Comparison of ENCODE assay signal across 10 cellular contexts in the genomic region with DNA sequence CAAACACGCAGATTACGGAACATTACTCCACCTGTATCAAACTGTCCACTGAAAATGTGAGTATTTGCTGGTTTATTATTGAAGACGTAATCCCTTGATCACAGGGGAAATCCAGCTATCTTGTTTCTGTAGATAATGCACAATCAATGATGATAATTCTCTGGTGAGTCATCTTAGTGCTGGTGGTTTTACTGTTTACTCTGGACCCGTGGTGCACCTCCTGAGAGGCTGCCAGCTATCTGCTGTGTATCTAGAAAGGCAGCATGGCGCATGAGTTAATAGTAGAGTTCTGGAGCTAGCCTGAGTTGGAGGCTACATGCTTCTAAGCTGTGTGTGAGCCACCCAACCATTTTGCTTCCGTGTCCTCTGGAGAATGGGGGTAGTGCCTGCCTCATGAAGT. TPM values are rescaled to one million over a fixed set of nuclear protein-coding genes. Genes with fewer than 3 reads are reported as not detected.
DNase-seq lines count a peak whose midpoint lies in the region; ATAC-seq, FAIRE-seq and TF ChIP-seq lines count a peak whose summit lies in the region.
"Had no signal": no experiment of that assay in that cellular context is flagged by ENCODE, and none has a peak within 500 bp of the region (broad histone marks: within the 10 kb centered on the region; RNA-seq: fewer than 3 reads in every experiment).

No MANE protein-coding gene starts in this region.

- peaks cover 49% of the 10 kb centered on the region for H3K4me1 Mint-ChIP-seq in activated B cell treated with CpG ODN at 0.5 μM for 24 hours

- peak overlapping the region in 1 of 2 experiments; percentile 69; a peak in 3 of 6 replicates for H3K27ac ChIP-seq in A549

- WGBS in A549 (ENCODE audit: missing lambda C conversion rate): 38% methylated on average over 6 of the region's 6 CpGs

- no peaks in the 10 kb centered on the region for H3K36me3 Mint-ChIP-seq in activated B cell treated with CpG ODN at 0.5 μM for 24 hours (ENCODE audit: low read depth)

- TF ChIP-seq CTCF in A549 (IDR thresholded peaks at IDR 0.05): no peak
- no peak for TF ChIP-seq CTCF in activated B cell treated with CpG ODN at 0.5 μM for 24 hours (IDR thresholded peaks at IDR 0.05)
- TF ChIP-seq CTCF in fibroblast of mammary gland (conservative IDR thresholded peaks at IDR 0.05; ENCODE audit: control insufficient read depth, insufficient read depth, low read depth, low read length): no peak

- TF ChIP-seq POLR2A in A549 (IDR thresholded peaks at IDR 0.05; ENCODE audit: low read length): no peak

- peak; percentile 53 to 56 for DNase-seq in A549 (ENCODE audit: low read depth in 1 of 2, low spot score in 1 of 2)
- DNase-seq in activated B cell treated with CpG ODN at 0.5 μM for 24 hours: no peak
- peak; percentile 82 for DNase-seq in fibroblast of mammary gland (ENCODE audit: low read depth)
- DNase-seq in DMS153 treated with DMSO at 0.1 percent for 48 hours (lab: John Stamatoyannopoulos, UW; ENCODE audit: unreplicated experiment): no peak
- DNase-seq: left colon had no signal

- H3K4me1 ChIP-seq in A549: peaks cover 30% of the 10 kb centered on the region

- H3K4me3 Mint-ChIP-seq in activated B cell treated with CpG ODN at 0.5 μM for 24 hours: no peak overlapping the region

- intact Hi-C loops in activated B cell treated with CpG ODN at 0.5 μM for 24 hours (cut with micrococcal nuclease): no loop called here

- TF ChIP-seq EP300 in A549 (IDR thresholded peaks at IDR 0.05): no peak

- no peaks in the 10 kb centered on the region for H3K9me3 ChIP-seq in A549

- FAIRE-seq in A549 (lab: Jason Lieb, UNC): no peak
- FAIRE-seq: TTC549 had no signal

- H3K4me2 ChIP-seq in A549: peak overlapping the region; percentile 53

- H3K9me3 Mint-ChIP-seq in activated B cell treated with CpG ODN at 0.5 μM for 24 hours: no peaks in the 10 kb centered on the region

- TF ChIP-seq RAD21 in A549 (conservative IDR thresholded peaks at IDR 0.05 in 1 of 2, IDR thresholded peaks at IDR 0.05 in 1 of 2): no peak

- H3K27ac Mint-ChIP-seq in activated B cell treated with CpG ODN at 0.5 μM for 24 hours: peak overlapping the region; percentile 41

- CTCF ChIA-PET in A549 (lab: Yijun Ruan, JAX) (interaction anchor here (2.2 kb wide), 1 partner anchor 11 kb away, joined by 4 read pairs; no protein-coding TSS in a partner anchor), activated B cell treated with CpG ODN at 0.5 μM for 24 hours (lab: Charles Lee) (interaction anchor here (1.3 kb wide), 1 partner anchor 21 kb away, joined by 5 read pairs; no protein-coding TSS in a partner anchor)

- peak; percentile 68 to 83; a peak in 5 of 6 replicates for ATAC-seq in A549
- ATAC-seq in GM21786 (IDR thresholded peaks at IDR 0.05; ENCODE audit: unreplicated experiment): peak; percentile 34
- ATAC-seq in activated B cell treated with CpG ODN at 0.5 μM for 24 hours (ENCODE audit: low read depth): no peak
- ATAC-seq in HG03439 (IDR thresholded peaks at IDR 0.05; ENCODE audit: unreplicated experiment): no peak
- ATAC-seq in HG03025 (IDR thresholded peaks at IDR 0.05; ENCODE audit: low FRiP score, unreplicated experiment): no peak
- ATAC-seq in HG03460 (IDR thresholded peaks at IDR 0.05; ENCODE audit: unreplicated experiment): no peak
- ATAC-seq: left colon had no signal

- H3K27me3 Mint-ChIP-seq in activated B cell treated with CpG ODN at 0.5 μM for 24 hours: no peaks in the 10 kb centered on the region

- H3K4me3 ChIP-seq in A549 (no peak overlapping the region), fibroblast of mammary gland (ENCODE audit: control insufficient read depth, low read depth, low read length) (no peak overlapping the region)

- POLR2A ChIA-PET in A549 (lab: Yijun Ruan, JAX): interaction anchor here (1.0 kb wide), 1 partner anchor 21 kb away, joined by 3 read pairs; no protein-coding TSS in a partner anchor
- POLR2A ChIA-PET in activated B cell treated with CpG ODN at 0.5 μM for 24 hours (lab: Charles Lee): interaction anchor here (1.7 to 3.5 kb wide), 2 partner anchors 17 to 21 kb away, joined by 6 to 22 read pairs; a partner anchor contains a TSS

TF ChIP-seq in A549, 52 proteins besides CTCF, POLR2A, EP300 and RAD21:
- no peak for TF ChIP-seq RFX5 (IDR thresholded peaks at IDR 0.05)
- peak; percentile 54; the same call in 1 of the 2 replicates for TF ChIP-seq GATA3 (IDR thresholded peaks at IDR 0.05; ENCODE audit: borderline replicate concordance)
- TF ChIP-seq, protein P1, sequence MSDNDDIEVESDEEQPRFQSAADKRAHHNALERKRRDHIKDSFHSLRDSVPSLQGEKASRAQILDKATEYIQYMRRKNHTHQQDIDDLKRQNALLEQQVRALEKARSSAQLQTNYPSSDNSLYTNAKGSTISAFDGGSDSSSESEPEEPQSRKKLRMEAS (IDR thresholded peaks at IDR 0.05): peak; percentile 68
- TF ChIP-seq FOSL2 (IDR thresholded peaks at IDR 0.05): no peak
- peak; percentile 71 for TF ChIP-seq FOSL2 (CRISPR knock-in tag; IDR thresholded peaks at IDR 0.05)
- TF ChIP-seq ZC3H11A (IDR thresholded peaks at IDR 0.05): no peak
TF ChIP-seq in A549: peak in this region for 3.

RNA-seq across cellular contexts. Expression of a gene that starts 6.5 kb away (rescaled TPM):
- polyA plus RNA-seq in A549 (2011; rRNA removed) (41.5 and 53.3 TPM in 2 replicates), A549 (2017; fragmentation: RNase III; extraction: RNeasy Plus Mini Kit Qiagen cat#74134 plus additional on column Dnase treatment) (43.0 to 47.1 TPM (median 45.4 TPM) in 3 replicates)
- polyA plus RNA-seq in A549 (2012; cell fraction: cytosol; rRNA removed): 50.1 and 50.3 TPM in 2 replicates
- polyA plus RNA-seq in A549 (2012; cell fraction: nucleus; rRNA removed): 48.9 and 62.9 TPM in 2 replicates
- polyA minus RNA-seq in A549 (2011; rRNA and poly(A)+ RNA removed): 38.6 and 44.3 TPM in 2 replicates
- total RNA-seq in activated B cell treated with CpG ODN at 0.5 μM for 24 hours: 1.8 and 2.4 TPM in 2 replicates

RNA-seq across cellular contexts. Expression of a gene that starts 17.0 kb away (rescaled TPM):
- polyA plus RNA-seq in A549 (2011; rRNA removed) (not detected in 2 replicates), A549 (2017; fragmentation: RNase III; extraction: RNeasy Plus Mini Kit Qiagen cat#74134 plus additional on column Dnase treatment) (not detected in 3 replicates)
- not detected in 2 replicates for polyA plus RNA-seq in A549 (2012; cell fraction: cytosol; rRNA removed)
- not detected in 2 replicates for polyA plus RNA-seq in A549 (2012; cell fraction: nucleus; rRNA removed)
- not detected in 2 replicates for polyA minus RNA-seq in A549 (2011; rRNA and poly(A)+ RNA removed)
- 2.7 and 4.4 TPM in 2 replicates for total RNA-seq in activated B cell treated with CpG ODN at 0.5 μM for 24 hours

RNA-seq across cellular contexts. Expression of a gene that starts 36.7 kb away (rescaled TPM):
- 202 and 315 TPM in 2 replicates for polyA plus RNA-seq in A549 (2011; rRNA removed)
- 194 and 218 TPM in 2 replicates for polyA plus RNA-seq in A549 (2012; cell fraction: cytosol; rRNA removed)
- 571 and 581 TPM in 2 replicates for polyA plus RNA-seq in A549 (2012; cell fraction: nucleus; rRNA removed)
- polyA plus RNA-seq in A549 (2017; fragmentation: RNase III; extraction: RNeasy Plus Mini Kit Qiagen cat#74134 plus additional on column Dnase treatment): 118 to 128 TPM (median 124 TPM) in 3 replicates
- polyA minus RNA-seq in A549 (2011; rRNA and poly(A)+ RNA removed): 553 and 613 TPM in 2 replicates
- 185 and 208 TPM in 2 replicates for total RNA-seq in activated B cell treated with CpG ODN at 0.5 μM for 24 hours

Comparison
In these comparisons a context has a peak if more than half of its experiments do, and no peak if none do; other contexts are left out.
1. ATAC-seq: peak in A549 (2 of 2) and GM21786 (single experiment); none in activated B cell treated with CpG ODN at 0.5 μM for 24 hours (single experiment), HG03439 (single experiment), HG03025 (single experiment) and HG03460 (single experiment).
2. DNase-seq: peak in A549 (2 of 2) and fibroblast of mammary gland (single experiment); none in activated B cell treated with CpG ODN at 0.5 μM for 24 hours (single experiment) and DMS153 treated with DMSO at 0.1 percent for 48 hours (single experiment).